Comparison of ENCODE assay signal across 29 cellular contexts in genomic region chr1:225207791-225208190, GRCh38.
DNase-seq lines count a peak whose midpoint lies in the region; ATAC-seq, FAIRE-seq and TF ChIP-seq lines count a peak whose summit lies in the region.
"Had no signal": no experiment of that assay in that cellular context is flagged by ENCODE, and none has a peak within 500 bp of the region (broad histone marks: within the 10 kb centered on the region; RNA-seq: fewer than 3 reads in every experiment).

No MANE protein-coding gene starts in this region.

- no peak for TF ChIP-seq RAD21 in HepG2 (CRISPR knock-in tag; IDR thresholded peaks at IDR 0.05)

- peak overlapping the region; percentile 54 for H3K27ac ChIP-seq in HepG2 (ENCODE audit: extremely low read length, insufficient read depth, low read length)
- H3K27ac ChIP-seq in right lobe of liver, result no peak overlapping the region
- H3K27ac ChIP-seq: 22Rv1; A549; BLaER1; BLaER1 treated with 17β-estradiol and CSF1 and Interleukin-3, amounts not matched to agents 10 nM and 100 nM; C4-2B had no signal

- H2AFZ ChIP-seq in HepG2 (ENCODE audit: low read length), result no peak overlapping the region

- H3K4me1 ChIP-seq in HepG2 (ENCODE audit: insufficient read depth, low read length) (peaks cover 42% of the 10 kb centered on the region), right lobe of liver (no peaks in the 10 kb centered on the region)
- H3K4me1 ChIP-seq: A549, BE2C, Caco-2 had no signal

- no peaks in the 10 kb centered on the region for H3K27me3 ChIP-seq in HepG2 (ENCODE audit: control insufficient read depth in 1 of 2, insufficient read depth in 2 of 2, low read length in 2 of 2)
- no peaks in the 10 kb centered on the region for H3K27me3 ChIP-seq in right lobe of liver
- H3K27me3 ChIP-seq: BE2C; BLaER1; BLaER1 treated with 17β-estradiol and CSF1 and Interleukin-3, amounts not matched to agents 10 nM and 100 nM had no signal

- no peak overlapping the region for H3K9ac ChIP-seq in HepG2 (ENCODE audit: insufficient read depth, low read depth, low read length)
- H3K9ac ChIP-seq: BLaER1; BLaER1 treated with 17β-estradiol and CSF1 and Interleukin-3, amounts not matched to agents 10 nM and 100 nM had no signal

- no peaks in the 10 kb centered on the region for H4K20me1 ChIP-seq in HepG2 (ENCODE audit: insufficient read depth, low read length)
- H4K20me1 ChIP-seq: BLaER1; BLaER1 treated with 17β-estradiol and CSF1 and Interleukin-3, amounts not matched to agents 10 nM and 100 nM had no signal

- H3K4me3 ChIP-seq in HepG2 (replicated peaks in 1 of 3; ENCODE audit: insufficient read depth in 1 of 3, low read depth in 2 of 3, low read length in 3 of 3), result no peak overlapping the region
- no peak overlapping the region for H3K4me3 ChIP-seq in right lobe of liver
- H3K4me3 ChIP-seq: A549; BLaER1; BLaER1 treated with 17β-estradiol and CSF1 and Interleukin-3, amounts not matched to agents 10 nM and 100 nM had no signal

- BruUV-seq in HepG2 (replicated peaks; lab: Mats Ljungman, UMichigan), result no TSS peak

- no peak for TF ChIP-seq POLR2A in HepG2 (IDR thresholded peaks at IDR 0.05; ENCODE audit: insufficient read depth in 1 of 2, low read depth in 2 of 2, low read length in 2 of 2)
- no peak for TF ChIP-seq POLR2A in right lobe of liver (IDR thresholded peaks at IDR 0.05)

- FAIRE-seq in HepG2 (lab: Jason Lieb, UNC), result no peak
- FAIRE-seq: A204.1, A549, D721Med had no signal

- in situ Hi-C loops in HepG2 (cut with HindIII; ENCODE audit: extremely low pct_ligation_motif_present, low pct_unique_long_range_greater_than_20kb), result no loop called here

- no peak overlapping the region for H3K4me2 ChIP-seq in HepG2 (ENCODE audit: low read depth, low read length)
- H3K4me2 ChIP-seq: A549; BLaER1; BLaER1 treated with 17β-estradiol and CSF1 and Interleukin-3, amounts not matched to agents 10 nM and 100 nM had no signal

- no peak for DNase-seq in HepG2 (ENCODE audit: low spot score)
- no peak for DNase-seq in right lobe of liver
- DNase-seq: 8988T; ACHN; AML-193; BE2C; C1 segment of cervical spinal cord; Caco-2; Calu3; CD4-positive, alpha-beta memory T cell; CD4-positive, alpha-beta T cell; CD4-positive, CD25-positive, alpha-beta regulatory T cell; CD8-positive, alpha-beta memory T cell; CD8-positive, alpha-beta T cell; COR-L47; DMS 273 treated with DMSO at 0.1 percent for 48 hours; DMS153; DMS53; DMS79; DMS79 treated with DMSO at 0.1 percent for 48 hours; DND-41; EL had no signal

- CTCF ChIA-PET in HepG2 (lab: Yijun Ruan, JAX; ENCODE audit: low intra/inter-chr PET ratio, low total read pairs), result no interaction called here

- TF ChIP-seq EP300 in HepG2 (IDR thresholded peaks at IDR 0.05; ENCODE audit: low read depth in 2 of 2, low read length in 2 of 2) (no peak), HepG2 (CRISPR knock-in tag; IDR thresholded peaks at IDR 0.05; ENCODE audit: borderline replicate concordance) (no peak)

- H3K36me3 ChIP-seq in HepG2 (replicated peaks in 1 of 2; ENCODE audit: control insufficient read depth in 1 of 2, insufficient read depth in 2 of 2, low read length in 2 of 2), result no peaks in the 10 kb centered on the region
- H3K36me3 ChIP-seq in right lobe of liver, result no peaks in the 10 kb centered on the region
- H3K36me3 ChIP-seq: BE2C; BLaER1; BLaER1 treated with 17β-estradiol and CSF1 and Interleukin-3, amounts not matched to agents 10 nM and 100 nM had no signal

- intact Hi-C loops in HepG2 (cut with micrococcal nuclease; ENCODE audit: unreplicated experiment), result loop anchor here (2.0 kb wide), 1 partner anchor 21 kb away; no protein-coding TSS in a partner anchor
- intact Hi-C loops in right lobe of liver (cut with DNase I), result no loop called here

- H3K9me3 ChIP-seq in HepG2 (ENCODE audit: low read length), result no peaks in the 10 kb centered on the region
- H3K9me3 ChIP-seq in right lobe of liver, result peaks cover 0 to 3% (median 0%) of the 10 kb centered on the region in 4 donors
- H3K9me3 ChIP-seq: A549, BE2C had no signal

- no peak for TF ChIP-seq CTCF in HepG2 (CRISPR knock-in tag; IDR thresholded peaks at IDR 0.05)
- no peak for TF ChIP-seq CTCF in right lobe of liver (IDR thresholded peaks at IDR 0.05)

- H3K79me2 ChIP-seq in HepG2 (ENCODE audit: insufficient read depth, low read length), result no peaks in the 10 kb centered on the region

- 89% methylated on average over 2 of the region's 2 CpGs for WGBS in HepG2 (ENCODE audit: low lambda C conversion rate)
- WGBS in right lobe of liver (ENCODE audit: insufficient coverage, low coverage, low lambda C conversion rate, missing lambda C conversion rate), result 100% methylated on average over 2 of the region's 2 CpGs

- ATAC-seq in HepG2, result no peak
- no peak for ATAC-seq in right lobe of liver
- ATAC-seq: A549; CD8-positive, alpha-beta T cell had no signal

- POLR2A ChIA-PET in HepG2 (lab: Yijun Ruan, JAX), result no interaction called here

TF ChIP-seq in HepG2, 621 proteins besides CTCF, POLR2A, EP300 and RAD21:
- no peak for TF ChIP-seq GMEB2 (CRISPR knock-in tag; IDR thresholded peaks at IDR 0.05; ENCODE audit: low read depth)
- 0 out of 2 replicates have a peak, but pooled peaks have one; percentile 29 for TF ChIP-seq TCF7 (IDR thresholded peaks at IDR 0.05; ENCODE audit: low read depth)
- peak; percentile 97 for TF ChIP-seq ZNF12 (CRISPR knock-in tag; IDR thresholded peaks at IDR 0.05)
- no peak for TF ChIP-seq SOX13 (IDR thresholded peaks at IDR 0.05)
- 0 out of 4 replicates have a peak, but pooled peaks of 1 of the 2 experiments have one; percentile 15 for TF ChIP-seq SOX13 (CRISPR knock-in tag; conservative IDR thresholded peaks at IDR 0.05 in 1 of 2, IDR thresholded peaks at IDR 0.05 in 1 of 2)
TF ChIP-seq in HepG2: peak in this region for 3.
